14 cellular contexts compared by ENCODE assay signal in the genomic region with DNA sequence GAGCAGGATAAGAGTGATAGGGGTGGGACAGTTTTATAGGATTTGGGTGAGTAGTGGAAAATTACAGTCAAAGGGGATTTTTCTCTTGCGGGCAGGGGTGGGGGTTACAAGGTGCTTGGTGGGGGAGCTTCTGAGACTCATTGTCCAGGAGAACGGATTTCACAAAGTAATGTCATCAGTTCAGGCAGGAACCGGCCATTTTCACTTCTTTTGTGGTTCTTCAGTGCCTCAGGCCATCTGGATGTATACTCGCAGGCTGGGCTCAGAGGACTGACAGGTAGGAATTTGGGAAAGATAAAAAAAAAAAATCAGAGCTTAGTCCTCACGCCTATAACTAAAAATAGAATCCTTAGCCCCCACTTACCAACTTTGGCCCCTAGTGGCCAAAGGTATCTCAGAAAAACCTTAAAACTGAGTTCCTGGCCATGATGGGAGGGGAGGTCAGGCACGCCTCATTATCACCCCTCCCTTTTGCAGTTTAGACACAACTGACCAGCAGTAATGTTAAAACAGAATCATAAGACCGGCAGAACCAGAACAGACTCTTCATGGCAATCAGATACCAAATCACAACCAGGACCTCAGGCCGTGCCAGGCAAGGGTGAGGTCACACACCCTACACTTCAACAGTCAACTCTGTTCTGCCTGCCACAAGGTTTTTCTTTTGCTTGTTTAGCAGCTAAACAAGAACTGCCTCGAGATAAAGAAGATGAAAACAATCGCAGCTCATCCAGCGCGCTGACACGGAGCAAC. TPM values are rescaled to one million over a fixed set of nuclear protein-coding genes. Genes with fewer than 3 reads are reported as not detected.
DNase-seq lines count a peak whose midpoint lies in the region; ATAC-seq, FAIRE-seq and TF ChIP-seq lines count a peak whose summit lies in the region.
"Had no signal": no experiment of that assay in that cellular context is flagged by ENCODE, and none has a peak within 500 bp of the region (broad histone marks: within the 10 kb centered on the region; RNA-seq: fewer than 3 reads in every experiment).

No MANE protein-coding gene starts in this region.

- H3K9ac ChIP-seq in NT2/D1 (ENCODE audit: insufficient read length, low read depth) (peak overlapping the region; percentile 10), parathyroid adenoma (no peak overlapping the region)

- H3K4me2 ChIP-seq in parathyroid adenoma (ENCODE audit: low read length) = no peak overlapping the region
- H3K4me2 ChIP-seq: smooth muscle cell had no signal

- H3K4me3 ChIP-seq in NT2/D1 (ENCODE audit: insufficient read length, low read depth) = no peak overlapping the region
- H3K4me3 ChIP-seq in parathyroid adenoma (ENCODE audit: low read depth, low read length) = no peak overlapping the region
- H3K4me3 ChIP-seq: breast epithelium, SJSA1, smooth muscle cell had no signal

- peaks cover 5% of the 10 kb centered on the region for H3K4me1 ChIP-seq in NT2/D1 (ENCODE audit: insufficient read depth, insufficient read length)
- H3K4me1 ChIP-seq in parathyroid adenoma = peaks cover 2% of the 10 kb centered on the region
- H3K4me1 ChIP-seq: breast epithelium had no signal

- DNase-seq in GM12891 (ENCODE audit: insufficient read length, low spot score) = no peak
- DNase-seq in NT2/D1 (ENCODE audit: low read depth, low spot score) = no peak
- DNase-seq in G401 (ENCODE audit: low spot score) = no peak
- DNase-seq: activated naive CD4-positive, alpha-beta T cell; effector memory CD4-positive, alpha-beta T cell; foreskin fibroblast; NCI-H2029 treated with DMSO at 0.1 percent for 48 hours had no signal

- no peak for ATAC-seq in GM19452 (IDR thresholded peaks at IDR 0.05; ENCODE audit: unreplicated experiment)

- FAIRE-seq in GM12891 (lab: Jason Lieb, UNC) = peak; percentile 82

- peak overlapping the region; percentile 42 for H2AFZ ChIP-seq in parathyroid adenoma

- TF ChIP-seq CTCF in parathyroid adenoma (IDR thresholded peaks at IDR 0.05) = no peak

- H3K9me3 ChIP-seq in NT2/D1 (ENCODE audit: insufficient read depth, low read length) (no peaks in the 10 kb centered on the region), parathyroid adenoma (ENCODE audit: control insufficient read depth, low read length) (no peaks in the 10 kb centered on the region)
- H3K9me3 ChIP-seq: breast epithelium, SJSA1 had no signal

- no peaks in the 10 kb centered on the region for H3K79me2 ChIP-seq in parathyroid adenoma

- H3K36me3 ChIP-seq in NT2/D1 (ENCODE audit: insufficient read depth, insufficient read length, low read length) = no peaks in the 10 kb centered on the region
- no peaks in the 10 kb centered on the region for H3K36me3 ChIP-seq in parathyroid adenoma (ENCODE audit: control insufficient read depth, insufficient read depth, low read length)
- H3K36me3 ChIP-seq: breast epithelium, SJSA1 had no signal

- H3K27ac ChIP-seq in parathyroid adenoma = no peak overlapping the region
- H3K27ac ChIP-seq: HL-60, SJSA1 had no signal

- in situ Hi-C loops in G401 (cut with HindIII; ENCODE audit: low sequenced_read_pairs) = no loop called here

- H3K27me3 ChIP-seq in NT2/D1 (ENCODE audit: insufficient read depth, insufficient read length) (peaks cover 15% of the 10 kb centered on the region), parathyroid adenoma (ENCODE audit: control insufficient read depth, insufficient read depth, low read length) (no peaks in the 10 kb centered on the region)
- H3K27me3 ChIP-seq: breast epithelium, SJSA1 had no signal

- TF ChIP-seq POLR2A in GM12891 (IDR thresholded peaks at IDR 0.05; ENCODE audit: low read depth, low read length) = no peak

TF ChIP-seq in GM12891, 5 proteins besides CTCF, POLR2A, EP300 and RAD21:
- no peak for TF ChIP-seq POU2F2 (IDR thresholded peaks at IDR 0.05; ENCODE audit: low read depth, low read length)
- 0 out of 2 replicates have a peak, but pooled peaks have one; percentile 14 for TF ChIP-seq SPI1 (IDR thresholded peaks at IDR 0.05; ENCODE audit: low read depth, low read length)

RNA-seq across cellular contexts. Expression of a gene that starts 8.9 kb away (rescaled TPM):
- 88.3 TPM for polyA plus RNA-seq in GM12891 (2012; ENCODE audit: low read depth, missing spikeins)
- total RNA-seq in G401 (2014; rRNA removed; shearing (Covaris generic)) = 2.9 and 5.6 TPM in 2 replicates

RNA-seq across cellular contexts. Expression of a gene that starts 27.5 kb away (rescaled TPM):
- polyA plus RNA-seq in GM12891 (2012; ENCODE audit: low read depth, missing spikeins) = 11.2 TPM
- 4.7 and 9.7 TPM in 2 replicates for total RNA-seq in G401 (2014; rRNA removed; shearing (Covaris generic))

RNA-seq across cellular contexts. Expression of a gene that starts 28.8 kb away (rescaled TPM):
- polyA plus RNA-seq in GM12891 (2012; ENCODE audit: low read depth, missing spikeins) = 20.9 TPM
- 2.1 and 5.2 TPM in 2 replicates for total RNA-seq in G401 (2014; rRNA removed; shearing (Covaris generic))
- total RNA-seq: osteocyte, SJSA1 had no signal

RNA-seq across cellular contexts. Expression of a gene that starts 47.3 kb away (rescaled TPM):
- 9.2 TPM for polyA plus RNA-seq in GM12891 (2012; ENCODE audit: low read depth, missing spikeins)
- 0.54 TPM in 1 of 2 replicates, not detected in the other for total RNA-seq in G401 (2014; rRNA removed; shearing (Covaris generic))

RNA-seq across cellular contexts. Expression of a gene that starts 54.2 kb away (rescaled TPM):
- polyA plus RNA-seq in GM12891 (2012; ENCODE audit: low read depth, missing spikeins) = 104 TPM
- 1.7 and 2.9 TPM in 2 replicates for total RNA-seq in G401 (2014; rRNA removed; shearing (Covaris generic))
